Comparison of ENCODE assay signal across 17 cellular contexts in the genomic region with DNA sequence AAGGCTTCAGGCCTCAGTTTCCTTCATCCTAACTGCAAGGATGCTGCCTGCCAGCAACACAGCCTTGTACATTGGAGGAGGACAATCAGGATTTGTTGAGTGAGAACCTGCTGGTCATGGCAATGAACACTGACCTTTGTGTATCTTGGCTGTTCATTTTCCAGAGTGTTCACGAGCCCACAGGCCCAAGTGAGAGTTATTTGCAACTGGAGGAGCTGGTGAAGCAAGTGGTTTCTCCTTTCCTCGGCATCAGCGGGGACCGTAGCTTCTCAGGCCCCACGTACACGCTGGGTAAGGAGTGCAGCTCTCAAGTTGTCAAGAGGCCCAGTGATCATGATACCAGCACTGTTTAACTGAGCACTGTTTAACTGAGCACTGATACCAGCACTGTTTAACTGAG. TPM values are rescaled to one million over a fixed set of nuclear protein-coding genes. Genes with fewer than 3 reads are reported as not detected.
A peak's percentile ranks its signal among the peaks of the same experiment; 100 is the strongest.
DNase-seq lines count a peak whose midpoint lies in the region; ATAC-seq and TF ChIP-seq lines count a peak whose summit lies in the region.
"Had no signal": no experiment of that assay in that cellular context is flagged by ENCODE, and none has a peak within 500 bp of the region (broad histone marks: within the 10 kb centered on the region; RNA-seq: fewer than 3 reads in every experiment).

No MANE protein-coding gene starts in this region.

- peaks cover 4% of the 10 kb centered on the region for H3K36me3 ChIP-seq in CD4-positive, alpha-beta memory T cell (ENCODE audit: insufficient read depth, low read length)
- H3K36me3 ChIP-seq in IMR-90 (ENCODE audit: control insufficient read depth, insufficient read depth, low read length) (no peaks in the 10 kb centered on the region), H7 (replicated peaks; ENCODE audit: control insufficient read depth, insufficient read depth, low read length) (no peaks in the 10 kb centered on the region)
- H3K36me3 ChIP-seq: BE2C had no signal

- no peak for TF ChIP-seq RAD21 in IMR-90 (IDR thresholded peaks at IDR 0.05; ENCODE audit: low read length)

- no peak for TF ChIP-seq CTCF in IMR-90 (conservative IDR thresholded peaks at IDR 0.05; ENCODE audit: low read depth, low read length)
- no peak for TF ChIP-seq CTCF in dorsolateral prefrontal cortex (IDR thresholded peaks at IDR 0.05 in 54 of 56, conservative IDR thresholded peaks at IDR 0.05 in 2 of 56; ENCODE audit: low read depth in 1 of 56, partially characterized antibody in 56 of 56)
- TF ChIP-seq CTCF in osteocyte (IDR thresholded peaks at IDR 0.05) = no peak

- peak overlapping the region in 5 of 8 donors; percentile 43 to 82 (median 70) for H3K4me3 Mint-ChIP-seq in CD4-positive, alpha-beta memory T cell
- no peak overlapping the region for H3K4me3 Mint-ChIP-seq in osteocyte (ENCODE audit: unreplicated experiment)
- H3K4me3 Mint-ChIP-seq: H9 had no signal

- no peaks in the 10 kb centered on the region for H3K9me3 Mint-ChIP-seq in CD4-positive, alpha-beta memory T cell
- H3K9me3 Mint-ChIP-seq in osteocyte (ENCODE audit: unreplicated experiment) = no peaks in the 10 kb centered on the region
- H3K9me3 Mint-ChIP-seq: H9 had no signal

- H2BK20ac ChIP-seq in IMR-90 (ENCODE audit: low read depth, low read length) = peak overlapping the region; percentile 62; the same call in 1 of the 2 replicates

- H2AK9ac ChIP-seq in IMR-90 (replicated peaks; ENCODE audit: low read depth, low read length, poor library complexity) = peak overlapping the region; percentile 48

- H3K27me3 ChIP-seq in CD4-positive, alpha-beta memory T cell (ENCODE audit: insufficient read depth, low read length) = no peaks in the 10 kb centered on the region
- H3K27me3 ChIP-seq in IMR-90 (ENCODE audit: control insufficient read depth, insufficient read depth, low read length) = no peaks in the 10 kb centered on the region
- no peaks in the 10 kb centered on the region for H3K27me3 ChIP-seq in dorsolateral prefrontal cortex
- no peaks in the 10 kb centered on the region for H3K27me3 ChIP-seq in H7 (ENCODE audit: control insufficient read depth, insufficient read depth, low read length)
- H3K27me3 ChIP-seq: BE2C had no signal

- H3K4me1 ChIP-seq in CD4-positive, alpha-beta memory T cell (ENCODE audit: insufficient read depth, low read length) = peaks cover 54% of the 10 kb centered on the region
- peaks cover 35% of the 10 kb centered on the region for H3K4me1 ChIP-seq in IMR-90 (ENCODE audit: control insufficient read depth, insufficient read depth, low read length)

- no peaks in the 10 kb centered on the region for H4K20me1 ChIP-seq in IMR-90 (ENCODE audit: insufficient read depth, low read length)

- H4K8ac ChIP-seq in IMR-90 (ENCODE audit: low read depth in 2 of 2, low read length in 2 of 2) = peak overlapping the region in 1 of 2 experiments; percentile 5; a peak in 1 of 4 replicates

- BruUV-seq in IMR-90 (replicated peaks; lab: Mats Ljungman, UMichigan) = no TSS peak

- peaks cover 0 to 9% of the 10 kb centered on the region in 2 experiments; a peak in 1 of 4 replicates for H3K79me1 ChIP-seq in IMR-90 (ENCODE audit: low read depth in 1 of 2, low read length in 2 of 2)

- dilution Hi-C loops in IMR-90 (cut with HindIII; ENCODE audit: low sequenced_read_pairs, unreplicated experiment) = no loop called here

- no peak overlapping the region for H2BK15ac ChIP-seq in IMR-90 (ENCODE audit: low read depth, low read length)

- H3K4me1 Mint-ChIP-seq in CD4-positive, alpha-beta memory T cell = peaks cover 45 to 68% (median 53%) of the 10 kb centered on the region in 4 donors
- H3K4me1 Mint-ChIP-seq in osteocyte (ENCODE audit: unreplicated experiment) = peaks cover 98% of the 10 kb centered on the region

- CTCF ChIA-PET in CD4-positive, alpha-beta memory T cell (lab: Charles Lee; ENCODE audit: partially characterized antibody) = interaction anchor here (2.5 to 6.2 kb wide), 3 partner anchors 28 to 97 kb away, joined by 11 to 50 read pairs (median 21); no protein-coding TSS in a partner anchor
- CTCF ChIA-PET in IMR-90 (lab: Yijun Ruan, JAX) = no interaction called here

- WGBS in IMR-90 (ENCODE audit: extremely low coverage in 2 of 2, insufficient read length in 1 of 2), 2 experiments = 100% methylated on average over 6 of the region's 6 CpGs; no CpG with 5 or more reads in 1 of the 2 experiments

- no peaks in the 10 kb centered on the region for H3K27me3 Mint-ChIP-seq in CD4-positive, alpha-beta memory T cell
- H3K27me3 Mint-ChIP-seq in osteocyte (ENCODE audit: unreplicated experiment) = no peaks in the 10 kb centered on the region

- peak overlapping the region; percentile 48; the same call in 1 of the 2 replicates for H3K4ac ChIP-seq in IMR-90 (ENCODE audit: low read depth, low read length)

- peak overlapping the region; percentile 5; the same call in 1 of the 2 replicates for H4K91ac ChIP-seq in IMR-90 (ENCODE audit: insufficient read depth, low read depth, low read length)

- no peak overlapping the region for H3K4me3 ChIP-seq in CD4-positive, alpha-beta memory T cell (ENCODE audit: low read length in 2 of 2)
- no peak overlapping the region for H3K4me3 ChIP-seq in IMR-90 (ENCODE audit: insufficient read depth, low read depth, low read length)
- no peak overlapping the region for H3K4me3 ChIP-seq in dorsolateral prefrontal cortex
- H3K4me3 ChIP-seq in H7 (ENCODE audit: insufficient read depth, low read depth, low read length) = no peak overlapping the region

- TF ChIP-seq POLR2A in IMR-90 (IDR thresholded peaks at IDR 0.05; ENCODE audit: low read depth, low read length) = no peak

- H3K9me3 ChIP-seq in CD4-positive, alpha-beta memory T cell (ENCODE audit: control insufficient read depth in 1 of 2, low read length in 2 of 2) = no peaks in the 10 kb centered on the region
- H3K9me3 ChIP-seq in IMR-90 (ENCODE audit: control insufficient read depth, insufficient read depth, low read length) = no peaks in the 10 kb centered on the region
- H3K9me3 ChIP-seq: BE2C, Caco-2 had no signal

- no peak overlapping the region for H3K27ac ChIP-seq in CD4-positive, alpha-beta memory T cell (ENCODE audit: low read depth, low read length)
- H3K27ac ChIP-seq in IMR-90 (ENCODE audit: insufficient read depth, low read length) (no peak overlapping the region), dorsolateral prefrontal cortex (peak overlapping the region in 34 of 59 donors; percentile 2 to 71 (median 46))

- H3K9ac ChIP-seq in IMR-90 (ENCODE audit: low read depth, low read length) = no peak overlapping the region

- 0 out of 2 replicates have a peak overlapping the region, but pooled peaks have one; percentile 43 for H3K23ac ChIP-seq in IMR-90 (ENCODE audit: low read depth, low read length)

- no peak overlapping the region; the same call in 1 of the 2 replicates for H4K5ac ChIP-seq in IMR-90 (ENCODE audit: low read depth, low read length)

- no peak overlapping the region for H2BK120ac ChIP-seq in IMR-90 (ENCODE audit: low read depth, low read length)

- H3K36me3 Mint-ChIP-seq in CD4-positive, alpha-beta memory T cell = peaks cover 21 to 54% of the 10 kb centered on the region in 2 donors
- H3K36me3 Mint-ChIP-seq in osteocyte (ENCODE audit: unreplicated experiment) = peaks cover 56% of the 10 kb centered on the region

- H3K4me2 ChIP-seq in IMR-90 (ENCODE audit: low read depth, low read length) = no peak overlapping the region

- no peak overlapping the region for H2BK5ac ChIP-seq in IMR-90 (ENCODE audit: low read depth, low read length, poor library complexity, severe bottlenecking)

- H3K18ac ChIP-seq in IMR-90 (ENCODE audit: low read depth, low read length) = no peak overlapping the region

- H2AFZ ChIP-seq in IMR-90 (replicated peaks; ENCODE audit: low read length, poor library complexity) = peak overlapping the region; percentile 16

- ATAC-seq in IMR-90 (ENCODE audit: low read depth) (no peak), HG03460 (IDR thresholded peaks at IDR 0.05; ENCODE audit: unreplicated experiment) (no peak)
- ATAC-seq: PC-3 had no signal

- 0 out of 2 replicates have a peak overlapping the region, but pooled peaks have one; percentile 34 for H3K14ac ChIP-seq in IMR-90 (replicated peaks; ENCODE audit: low read depth, low read length)

- peak overlapping the region; percentile 35; the same call in 1 of the 2 replicates for H2AK5ac ChIP-seq in IMR-90 (ENCODE audit: low read depth, low read length)

- no peak overlapping the region for H3K56ac ChIP-seq in IMR-90 (ENCODE audit: extremely low read depth, insufficient read depth, low read length)

- H3K27ac Mint-ChIP-seq in CD4-positive, alpha-beta memory T cell = peak overlapping the region in 6 of 7 donors; percentile 12 to 82 (median 62)
- H3K27ac Mint-ChIP-seq in osteocyte (ENCODE audit: unreplicated experiment) = peak overlapping the region; percentile 99
- H3K27ac Mint-ChIP-seq: H9 had no signal

- intact Hi-C loops in CD4-positive, alpha-beta memory T cell (cut with micrococcal nuclease) = no loop called here
- intact Hi-C loops in IMR-90 (cut with micrococcal nuclease) (no loop called here), dorsolateral prefrontal cortex (cut with DNase I) (no loop called here), posterior cingulate gyrus (cut with DNase I) (no loop called here)

- no peak for DNase-seq in CD4-positive, alpha-beta memory T cell
- DNase-seq in IMR-90 (no peak), dorsolateral prefrontal cortex (no peak), osteocyte (ENCODE audit: extremely low spot score, unreplicated experiment) (no peak), posterior cingulate gyrus (no peak), H7 (no peak)
- DNase-seq: BE2C; Caco-2; MV-4-11; NCI-H1436; NCI-H2081; NCI-H2227 treated with DMSO at 0.1 percent for 48 hours; NCI-H524 treated with DMSO at 0.1 percent for 48 hours; NK-92 treated with Interleukin-12 subunit alpha and Interleukin-12 subunit beta, amount 100 ng/mL, for 24 hours; PC-3 had no signal

- POLR2A ChIA-PET in CD4-positive, alpha-beta memory T cell (lab: Charles Lee; ENCODE audit: partially characterized antibody) = interaction anchor here (3.6 kb wide), 1 partner anchor 73 kb away, joined by 51 read pairs; no protein-coding TSS in a partner anchor
- POLR2A ChIA-PET in IMR-90 (lab: Charles Lee; ENCODE audit: unreplicated experiment) = no interaction called here

- in situ Hi-C loops in IMR-90 (cut with MboI; ENCODE audit: low sequenced_read_pairs) = loop anchor here (25.0 kb wide), 1 partner anchor 839 kb away; a partner anchor contains a TSS

- H3K9me1 ChIP-seq in IMR-90 (ENCODE audit: insufficient read depth, low read length) = peaks cover 29% of the 10 kb centered on the region

TF ChIP-seq in IMR-90, 13 proteins besides CTCF, POLR2A, EP300 and RAD21 (continues in another document):
- TF ChIP-seq NFE2L2 (IDR thresholded peaks at IDR 0.05; ENCODE audit: low read depth, low read length) = no peak
- TF ChIP-seq SMC3 (IDR thresholded peaks at IDR 0.05; ENCODE audit: low read depth, low read length) = no peak

RNA-seq across cellular contexts. Expression of a gene that starts 59.0 kb away (rescaled TPM):
- total RNA-seq in CD4-positive, alpha-beta memory T cell = 10 to 100 TPM; 22.0 to 23.7 TPM
- 10 to 100 TPM; 10.3 to 12.2 TPM for polyA plus RNA-seq in CD4-positive, alpha-beta memory T cell
- total RNA-seq in IMR-90 (2012; rRNA removed) (15.3 and 17.6 TPM in 2 replicates), dorsolateral prefrontal cortex (10 to 100 TPM; 13.8 to 27.7 (median 20.8) TPM), osteocyte (13.9 and 15.0 TPM in 2 replicates)
- 5.6 and 6.0 TPM in 2 replicates for polyA plus RNA-seq in IMR-90 (2012; rRNA removed)
- 1.5 and 1.9 TPM in 2 replicates for polyA plus RNA-seq in IMR-90 (2012; cell fraction: cytosol; rRNA removed)
- 1.4 and 10.2 TPM in 2 replicates for polyA plus RNA-seq in IMR-90 (2012; cell fraction: nucleus; rRNA removed; ENCODE audit: low replicate concordance)
- total RNA-seq in H7 (2014; rRNA removed; shearing (Covaris generic)) = 6.0 and 6.9 TPM in 2 replicates

Comparison
In these comparisons a context has a peak if more than half of its experiments do, and no peak if none do; other contexts are left out.
1. H3K27ac ChIP-seq: peak in dorsolateral prefrontal cortex (34 of 59); none in CD4-positive, alpha-beta memory T cell (single experiment) and IMR-90 (single experiment).